In genomic region chr1:23726669-23727068, GRCh38 we compare ENCODE assay signal across 23 cellular contexts. TPM values are rescaled to one million over a fixed set of nuclear protein-coding genes. Genes with fewer than 3 reads are reported as not detected.
A peak's percentile ranks its signal among the peaks of the same experiment; 100 is the strongest.
DNase-seq lines count a peak whose midpoint lies in the region; ATAC-seq, FAIRE-seq and TF ChIP-seq lines count a peak whose summit lies in the region.
"Had no signal": no experiment of that assay in that cellular context is flagged by ENCODE, and none has a peak within 500 bp of the region (broad histone marks: within the 10 kb centered on the region; RNA-seq: fewer than 3 reads in every experiment).

No MANE protein-coding gene starts in this region.

- H3K27me3 ChIP-seq in GM23248 (replicated peaks; ENCODE audit: insufficient read depth) = no peaks in the 10 kb centered on the region
- H3K27me3 ChIP-seq in bronchial epithelial cell (ENCODE audit: control insufficient read depth, insufficient read depth, low read length) = no peaks in the 10 kb centered on the region
- no peaks in the 10 kb centered on the region for H3K27me3 ChIP-seq in muscle layer of duodenum (ENCODE audit: low read depth, low read length)
- H3K27me3 ChIP-seq: esophagus squamous epithelium, heart right ventricle, testis had no signal

- no peaks in the 10 kb centered on the region for H3K9me2 ChIP-seq in GM23248 (ENCODE audit: insufficient read depth)

- H3K36me3 Mint-ChIP-seq in activated naive CD4-positive, alpha-beta T cell treated with anti-CD3 and anti-CD28 coated beads for 36 hours (ENCODE audit: low read depth) = peaks cover 3% of the 10 kb centered on the region

- WGBS in GM23248 (ENCODE audit: low coverage in 1 of 2, low lambda C conversion rate in 2 of 2, missing lambda C conversion rate in 2 of 2), 2 experiments = 57 to 68% methylated on average over 2 of the region's 2 CpGs

- no peak overlapping the region for H3K4me3 ChIP-seq in GM23248
- H3K4me3 ChIP-seq in bronchial epithelial cell (ENCODE audit: low read depth, low read length) = no peak overlapping the region
- no peak overlapping the region for H3K4me3 ChIP-seq in muscle layer of duodenum (ENCODE audit: low read depth in 1 of 2, low read length in 2 of 2)
- H3K4me3 ChIP-seq: esophagus squamous epithelium, heart right ventricle, testis had no signal

- H3K9me3 Mint-ChIP-seq in activated naive CD4-positive, alpha-beta T cell treated with anti-CD3 and anti-CD28 coated beads for 36 hours = no peaks in the 10 kb centered on the region
- H3K9me3 Mint-ChIP-seq: activated naive CD8-positive, alpha-beta T cell treated with anti-CD3 and anti-CD28 coated beads, Interleukin-2, amount 50 U/mL, for 24 hours; CD8-positive, alpha-beta T cell; nephron; T-helper 1 cell treated with Interleukin-12 subunit alpha and Interleukin-12 subunit beta and Interleukin-4 antibody, amounts not matched to agents 30 μg/mL and 1 μg/mL, for 36 hours had no signal

- H3K4me2 ChIP-seq in GM23248 (ENCODE audit: unreplicated experiment) = no peak overlapping the region

- no peaks in the 10 kb centered on the region for H4K20me1 ChIP-seq in GM23248 (ENCODE audit: insufficient read depth)

- intact Hi-C loops in activated naive CD4-positive, alpha-beta T cell treated with anti-CD3 and anti-CD28 coated beads for 36 hours (cut with micrococcal nuclease) = no loop called here

- H3K27me3 Mint-ChIP-seq in activated naive CD4-positive, alpha-beta T cell treated with anti-CD3 and anti-CD28 coated beads for 36 hours (ENCODE audit: low read depth) = no peaks in the 10 kb centered on the region
- H3K27me3 Mint-ChIP-seq: activated naive CD8-positive, alpha-beta T cell treated with anti-CD3 and anti-CD28 coated beads, Interleukin-2, amount 50 U/mL, for 24 hours; progenitor cell of endocrine pancreas had no signal

- in situ Hi-C loops in GM23248 (cut with MboI) = no loop called here

- CTCF ChIA-PET in activated naive CD4-positive, alpha-beta T cell treated with anti-CD3 and anti-CD28 coated beads for 36 hours (lab: Charles Lee) = interaction anchor here (0.6 to 1.2 kb wide), 3 partner anchors 35 to 170 kb away, joined by 3 to 5 read pairs (median 3); partner anchors contain the start of gene RPL11

- peak; percentile 13 for FAIRE-seq in bronchial epithelial cell (lab: Jason Lieb, UNC)
- FAIRE-seq: small intestine had no signal

- H3K27ac ChIP-seq in 22Rv1 (peak overlapping the region; percentile 69), GM23248 (peak overlapping the region; percentile 78), muscle layer of duodenum (ENCODE audit: low read length) (peak overlapping the region; percentile 58)
- H3K27ac ChIP-seq: testis had no signal

- no peak overlapping the region for H2AFZ ChIP-seq in GM23248

- H3K4me1 Mint-ChIP-seq in activated naive CD4-positive, alpha-beta T cell treated with anti-CD3 and anti-CD28 coated beads for 36 hours (ENCODE audit: low read depth) = no peaks in the 10 kb centered on the region

- no peak for TF ChIP-seq CTCF in 22Rv1 (IDR thresholded peaks at IDR 0.05)
- TF ChIP-seq CTCF in bronchial epithelial cell (IDR thresholded peaks at IDR 0.05; ENCODE audit: insufficient read depth, low read length, severe bottlenecking) = no peak

- H3K27ac Mint-ChIP-seq in activated naive CD4-positive, alpha-beta T cell treated with anti-CD3 and anti-CD28 coated beads for 36 hours = no peak overlapping the region
- H3K27ac Mint-ChIP-seq: activated naive CD8-positive, alpha-beta T cell treated with anti-CD3 and anti-CD28 coated beads, Interleukin-2, amount 50 U/mL, for 24 hours; CD8-positive, alpha-beta T cell; T-helper 1 cell treated with Interleukin-12 subunit alpha and Interleukin-12 subunit beta and Interleukin-4 antibody, amounts not matched to agents 30 μg/mL and 1 μg/mL, for 36 hours had no signal

- peaks cover 18% of the 10 kb centered on the region for H3F3A ChIP-seq in GM23248 (ENCODE audit: insufficient read depth)

- H3K4me1 ChIP-seq in GM23248 (ENCODE audit: insufficient read depth) (peaks cover 15% of the 10 kb centered on the region), muscle layer of duodenum (ENCODE audit: control insufficient read depth in 1 of 2, insufficient read depth in 2 of 2, low read length in 2 of 2) (no peaks in the 10 kb centered on the region)
- H3K4me1 ChIP-seq: testis had no signal

- H3K36me3 ChIP-seq in GM23248 (ENCODE audit: low read depth) = no peaks in the 10 kb centered on the region
- H3K36me3 ChIP-seq in bronchial epithelial cell (ENCODE audit: control insufficient read depth, insufficient read depth, low read length) = peaks cover 2% of the 10 kb centered on the region
- H3K36me3 ChIP-seq in muscle layer of duodenum (ENCODE audit: control insufficient read depth in 1 of 2, insufficient read depth in 2 of 2, low read length in 2 of 2) = no peaks in the 10 kb centered on the region
- H3K36me3 ChIP-seq: esophagus squamous epithelium, heart right ventricle had no signal

- H3K9me3 ChIP-seq in GM23248 (ENCODE audit: low read depth) (no peaks in the 10 kb centered on the region), muscle layer of duodenum (ENCODE audit: control insufficient read depth in 1 of 2, low read length in 2 of 2) (no peaks in the 10 kb centered on the region)
- H3K9me3 ChIP-seq: esophagus squamous epithelium, heart right ventricle, testis had no signal

- no peak overlapping the region for H3K4me3 Mint-ChIP-seq in activated naive CD4-positive, alpha-beta T cell treated with anti-CD3 and anti-CD28 coated beads for 36 hours
- H3K4me3 Mint-ChIP-seq: activated naive CD8-positive, alpha-beta T cell treated with anti-CD3 and anti-CD28 coated beads, Interleukin-2, amount 50 U/mL, for 24 hours; CD8-positive, alpha-beta T cell; nephron; T-helper 1 cell treated with Interleukin-12 subunit alpha and Interleukin-12 subunit beta and Interleukin-4 antibody, amounts not matched to agents 30 μg/mL and 1 μg/mL, for 36 hours had no signal

- H3K9ac ChIP-seq in GM23248 = peak overlapping the region; percentile 58; the same call in 1 of the 2 replicates

- H3K79me2 ChIP-seq in GM23248 (ENCODE audit: insufficient read depth) = peaks cover 84% of the 10 kb centered on the region

- peak; percentile 25 for DNase-seq in GM23248
- no peak for DNase-seq in bronchial epithelial cell (ENCODE audit: low read depth)
- no peak for DNase-seq in COR-L47 (lab: John Stamatoyannopoulos, UW)
- DNase-seq in activated naive CD4-positive, alpha-beta T cell treated with anti-CD3 and anti-CD28 coated beads for 36 hours = no peak
- no peak for DNase-seq in AML-193 (lab: John Stamatoyannopoulos, UW)
- DNase-seq: activated naive CD8-positive, alpha-beta T cell treated with anti-CD3 and anti-CD28 coated beads, Interleukin-2, amount 50 U/mL, for 24 hours; CD8-positive, alpha-beta T cell; DMS79; esophagus squamous epithelium; islet precursor cell; mesendoderm; NCI-H1930; NCI-H524; small intestine; stimulated activated CD4-positive, alpha-beta T cell treated with anti-CD3 and anti-CD28 coated beads, Interleukin-4, amount 100 ng/mL, for 4 hours had no signal

- no peak for ATAC-seq in GM18861 (IDR thresholded peaks at IDR 0.05; ENCODE audit: unreplicated experiment)
- ATAC-seq: activated naive CD8-positive, alpha-beta T cell treated with anti-CD3 and anti-CD28 coated beads, Interleukin-2, amount 50 U/mL, for 24 hours; CD8-positive, alpha-beta T cell had no signal

RNA-seq across cellular contexts. Expression of gene ELOA, which starts 16.6 kb away (rescaled TPM):
- total RNA-seq in GM23248 (2014; rRNA removed; shearing (Covaris generic)) = 44.3 and 49.6 TPM in 2 replicates
- 46.4 and 50.1 TPM in 2 replicates for polyA plus RNA-seq in GM23248 (2016; fragmentation: Nextera tagmentation; extraction: Ambion mirVana)
- 16.8 and 19.6 TPM in 2 replicates for total RNA-seq in bronchial epithelial cell
- 10 to 100 TPM; 21.8 to 22.6 TPM for total RNA-seq in activated naive CD4-positive, alpha-beta T cell treated with anti-CD3 and anti-CD28 coated beads for 36 hours

RNA-seq across cellular contexts. Expression of gene RPL11, which starts 35.1 kb away (rescaled TPM):
- total RNA-seq in GM23248 (2014; rRNA removed; shearing (Covaris generic)) = 422 and 555 TPM in 2 replicates
- 444 and 449 TPM in 2 replicates for polyA plus RNA-seq in GM23248 (2016; fragmentation: Nextera tagmentation; extraction: Ambion mirVana)
- 1,896 and 1,988 TPM in 2 replicates for total RNA-seq in bronchial epithelial cell
- 1,000 to 10,000 TPM; 1,701 to 1,742 TPM for total RNA-seq in activated naive CD4-positive, alpha-beta T cell treated with anti-CD3 and anti-CD28 coated beads for 36 hours

RNA-seq across cellular contexts. Expression of gene PITHD1, which starts 51.5 kb away (rescaled TPM):
- total RNA-seq in GM23248 (2014; rRNA removed; shearing (Covaris generic)) = 51.0 and 63.0 TPM in 2 replicates
- polyA plus RNA-seq in GM23248 (2016; fragmentation: Nextera tagmentation; extraction: Ambion mirVana) = 38.4 and 39.4 TPM in 2 replicates
- 54.2 and 66.1 TPM in 2 replicates for total RNA-seq in bronchial epithelial cell
- 10 to 100 TPM; 73.8 to 75.1 TPM for total RNA-seq in activated naive CD4-positive, alpha-beta T cell treated with anti-CD3 and anti-CD28 coated beads for 36 hours
